Comparison of ENCODE assay signal across 8 cellular contexts in the genomic region with DNA sequence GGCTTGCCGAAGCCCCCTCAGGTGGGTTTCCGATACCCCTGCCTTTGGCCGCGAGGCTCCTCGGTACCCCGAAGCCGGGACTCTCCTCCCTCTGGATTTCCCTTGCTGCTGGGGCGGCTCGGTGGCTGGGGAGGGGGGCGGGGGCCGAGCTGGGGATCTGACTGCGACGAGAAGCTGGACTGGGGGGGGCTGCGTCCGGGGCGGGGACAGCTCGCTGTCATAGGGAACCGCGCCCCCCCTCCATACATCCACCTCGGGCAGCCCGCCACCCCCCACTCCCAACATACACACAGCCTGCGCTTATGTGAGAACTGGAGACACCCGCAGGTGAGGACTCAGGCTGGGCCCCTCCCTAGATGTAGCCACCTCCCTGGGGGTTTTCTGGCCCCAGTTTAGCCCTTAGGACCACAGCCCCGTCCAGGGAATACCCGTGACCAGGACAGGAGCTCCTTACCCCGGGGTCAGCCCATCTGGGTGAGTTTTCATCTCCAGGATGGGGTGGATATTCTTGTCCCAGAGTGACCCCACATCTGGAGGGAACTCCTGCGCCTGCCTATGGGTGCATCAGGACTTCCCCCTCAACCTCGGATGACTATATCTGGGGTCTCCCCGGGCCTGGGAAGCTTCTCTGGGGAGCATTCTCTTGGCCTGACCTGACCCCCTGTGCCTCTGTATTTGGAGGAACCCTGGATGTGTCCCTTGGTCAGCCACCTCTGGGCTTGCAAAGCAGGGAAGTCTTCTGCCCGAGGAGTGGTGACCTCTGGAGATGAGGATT. TPM values are rescaled to one million over a fixed set of nuclear protein-coding genes. Genes with fewer than 3 reads are reported as not detected.
A peak's percentile ranks its signal among the peaks of the same experiment; 100 is the strongest.
DNase-seq lines count a peak whose midpoint lies in the region; TF ChIP-seq lines count a peak whose summit lies in the region.

No MANE protein-coding gene starts in this region.

- H3K9ac ChIP-seq in SK-N-MC (ENCODE audit: insufficient read length) (no peak overlapping the region), skeletal muscle satellite cell (ENCODE audit: low read depth, low read length) (peak overlapping the region; percentile 54)

- peak overlapping the region; percentile 85 for H3K4me2 ChIP-seq in skeletal muscle satellite cell (ENCODE audit: low read length)

- no CpG with 5 or more reads among the region's 30 CpGs for WGBS in esophagus squamous epithelium, 2 donors

- intact Hi-C loops in esophagus squamous epithelium (cut with DNase I) = loop anchor here (5.0 to 10.0 kb wide), 2 partner anchors 91 to 193 kb away; no protein-coding TSS in a partner anchor

- H3K27ac ChIP-seq in SK-N-MC (no peak overlapping the region), esophagus squamous epithelium (peak overlapping the region in 3 of 4 donors; percentile 29 to 71 (median 54))

- H3K4me1 ChIP-seq in esophagus squamous epithelium (peaks cover 18 to 40% (median 21%) of the 10 kb centered on the region in 3 donors), skeletal muscle satellite cell (ENCODE audit: control insufficient read depth, insufficient read depth, low read length) (peaks cover 6% of the 10 kb centered on the region)

- no peak for DNase-seq in SK-N-MC (ENCODE audit: low read depth, low spot score)
- no peak for DNase-seq in esophagus squamous epithelium (lab: John Stamatoyannopoulos, UW)
- no peak for DNase-seq in activated effector memory CD4-positive, alpha-beta T cell treated with anti-CD3 and anti-CD28 coated beads, Interleukin-2, amount 50 U/mL, for 16 hours
- no peak for DNase-seq in amniotic stem cell (lab: John Stamatoyannopoulos, UW)
- no peak for DNase-seq in NCI-H1092 treated with DMSO at 0.1 percent for 48 hours (lab: John Stamatoyannopoulos, UW)
- DNase-seq in cerebellum (ENCODE audit: low spot score) = no peak

- peaks cover 0 to 52% (median 0%) of the 10 kb centered on the region in 4 donors for H3K27me3 ChIP-seq in esophagus squamous epithelium
- H3K27me3 ChIP-seq in skeletal muscle satellite cell (ENCODE audit: control insufficient read depth, insufficient read depth, low read length) = peaks cover 49% of the 10 kb centered on the region

- no peak for TF ChIP-seq POLR2A in esophagus squamous epithelium (IDR thresholded peaks at IDR 0.05)

- H3K4me3 ChIP-seq in GM12875 (ENCODE audit: low read depth, low read length) (peak overlapping the region; percentile 56), SK-N-MC (peak overlapping the region; percentile 77), esophagus squamous epithelium (peak overlapping the region; percentile 55 to 75 (median 63)), skeletal muscle satellite cell (ENCODE audit: low read length) (peak overlapping the region; percentile 73)

- H3K9me3 ChIP-seq in SK-N-MC (ENCODE audit: low read depth, low read length) = no peaks in the 10 kb centered on the region
- H3K9me3 ChIP-seq in esophagus squamous epithelium = no peaks in the 10 kb centered on the region
- H3K9me3 ChIP-seq in skeletal muscle satellite cell (replicated peaks; ENCODE audit: low read length) = no peaks in the 10 kb centered on the region

- TF ChIP-seq CTCF in GM12875 (IDR thresholded peaks at IDR 0.05; ENCODE audit: borderline replicate concordance, insufficient read depth, low read depth, low read length) = no peak
- TF ChIP-seq CTCF in esophagus squamous epithelium (IDR thresholded peaks at IDR 0.05) = no peak

- H3K36me3 ChIP-seq in SK-N-MC (ENCODE audit: insufficient read depth, low read length) = no peaks in the 10 kb centered on the region
- H3K36me3 ChIP-seq in esophagus squamous epithelium = no peaks in the 10 kb centered on the region
- H3K36me3 ChIP-seq in skeletal muscle satellite cell (ENCODE audit: insufficient read depth, low read length) = no peaks in the 10 kb centered on the region

RNA-seq across cellular contexts. Expression of gene ASIC1, which starts 0.7 kb away (rescaled TPM):
- total RNA-seq in esophagus squamous epithelium = 1 to 10 TPM; 1.5 to 5.7 (median 2.6) TPM
- total RNA-seq in skeletal muscle satellite cell (2012; rRNA removed) = 0.76 and 0.87 TPM in 2 replicates
- total RNA-seq in cerebellum = 20.5 TPM

RNA-seq across cellular contexts. Expression of gene SMARCD1, which starts 27.1 kb away (rescaled TPM):
- total RNA-seq in esophagus squamous epithelium (10 to 100 TPM; 34.5 to 67.8 (median 46.5) TPM), cerebellum (61.9 TPM)
- 29.9 and 39.5 TPM in 2 replicates for total RNA-seq in skeletal muscle satellite cell (2012; rRNA removed)

RNA-seq across cellular contexts. Expression of gene RACGAP1, which starts 32.8 kb away (rescaled TPM):
- total RNA-seq in esophagus squamous epithelium (10 to 100 TPM; 20.1 to 44.7 (median 33.6) TPM), cerebellum (38.3 TPM)
- 36.5 and 60.9 TPM in 2 replicates for total RNA-seq in skeletal muscle satellite cell (2012; rRNA removed)

RNA-seq across cellular contexts. Expression of gene GPD1, which starts 45.7 kb away (rescaled TPM):
- total RNA-seq in esophagus squamous epithelium = under 1 TPM in 3 of 4 donors, not detected in 1; 0.38 to 0.53 (median 0.44) TPM
- total RNA-seq in skeletal muscle satellite cell (2012; rRNA removed) = 0.25 TPM in 1 of 2 replicates, not detected in the other
- 1.7 TPM for total RNA-seq in cerebellum

RNA-seq across cellular contexts. Expression of gene COX14, which starts 54.0 kb away (rescaled TPM):
- total RNA-seq in esophagus squamous epithelium = 10 to 100 TPM; 32.1 to 68.7 (median 53.5) TPM
- total RNA-seq in skeletal muscle satellite cell (2012; rRNA removed) = 31.9 and 33.6 TPM in 2 replicates
- total RNA-seq in cerebellum = 15.3 TPM
